24 cellular contexts compared by ENCODE assay signal in the genomic region with DNA sequence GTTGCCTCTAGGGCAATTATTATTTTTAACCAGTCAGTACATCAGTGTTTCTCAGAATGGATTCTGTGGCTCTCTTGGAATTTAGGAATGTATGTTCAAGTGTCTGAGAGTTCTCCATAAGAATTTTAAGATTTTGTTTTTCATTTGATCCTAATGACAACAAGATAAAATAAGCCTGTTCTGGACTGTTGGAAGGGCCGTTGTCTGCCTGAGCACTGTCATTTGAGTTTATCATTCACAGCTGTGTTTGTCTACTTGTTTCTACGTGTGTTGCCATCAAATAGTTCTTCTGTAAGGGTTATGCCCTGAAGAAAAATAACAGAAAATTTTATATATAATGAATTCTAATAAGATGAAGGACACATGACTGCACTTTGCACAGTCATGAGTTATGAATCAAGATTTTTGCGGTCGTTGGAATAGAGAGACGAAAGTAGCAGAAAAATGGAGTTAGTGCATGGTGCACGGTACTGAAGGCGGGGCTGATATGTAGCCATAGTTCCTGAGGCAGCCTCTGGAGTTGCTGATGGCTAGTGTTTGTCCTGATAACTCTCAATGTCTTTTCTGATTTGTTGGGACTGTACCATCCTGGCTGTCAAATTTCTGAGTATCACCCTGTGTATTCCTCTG.
"Had no signal": no experiment of that assay in that cellular context is flagged by ENCODE, and none has a peak within 500 bp of the region (broad histone marks: within the 10 kb centered on the region; RNA-seq: fewer than 3 reads in every experiment).

No MANE protein-coding gene starts in this region.

- H3K27me3 Mint-ChIP-seq: brain had no signal

- H3K4me3 ChIP-seq: neural progenitor cell, prostate gland, skin epidermis, tibial nerve, uterus had no signal

- H3K27ac Mint-ChIP-seq: activated naive CD8-positive, alpha-beta T cell; brain; immature natural killer cell; memory B cell; naive thymus-derived CD4-positive, alpha-beta T cell; neural progenitor cell; stimulated activated naive CD8-positive, alpha-beta T cell treated with anti-CD3 and anti-CD28 coated beads, Interleukin-15, Interleukin-2, amounts not matched to agents 100 ng/mL and 50 ng/mL, for 24 hours had no signal

- H2AFZ ChIP-seq: neural progenitor cell had no signal

- H3K9me3 Mint-ChIP-seq: immature natural killer cell; stimulated activated naive CD8-positive, alpha-beta T cell treated with anti-CD3 and anti-CD28 coated beads, Interleukin-15, Interleukin-2, amounts not matched to agents 100 ng/mL and 50 ng/mL, for 24 hours had no signal

- H3K27me3 ChIP-seq: neural progenitor cell, tibial nerve, uterus had no signal

- H3K4me3 Mint-ChIP-seq: activated naive CD8-positive, alpha-beta T cell; brain; immature natural killer cell; memory B cell; naive thymus-derived CD4-positive, alpha-beta T cell; neural progenitor cell; stimulated activated naive CD8-positive, alpha-beta T cell treated with anti-CD3 and anti-CD28 coated beads, Interleukin-15, Interleukin-2, amounts not matched to agents 100 ng/mL and 50 ng/mL, for 24 hours had no signal

- ATAC-seq: esophagus mucosa; naive thymus-derived CD4-positive, alpha-beta T cell; right cardiac atrium had no signal

- H3K36me3 ChIP-seq: neural progenitor cell, prostate gland, tibial nerve, uterus, WERI-Rb-1 had no signal

- H3K4me1 ChIP-seq: prostate gland, uterus had no signal

- H3K4me2 ChIP-seq: neural progenitor cell had no signal

- H3K4me1 Mint-ChIP-seq: immature natural killer cell; memory B cell; naive thymus-derived CD4-positive, alpha-beta T cell had no signal

- H3K9ac ChIP-seq: neural progenitor cell had no signal

- DNase-seq: activated CD4-positive, alpha-beta T cell treated with anti-CD3 and anti-CD28 coated beads for 1 hour; activated CD8-positive, alpha-beta memory T cell treated with anti-CD3 and anti-CD28 coated beads for 24 hours; activated CD8-positive, alpha-beta memory T cell treated with anti-CD3 and anti-CD28 coated beads, Interleukin-2, amount 50 U/mL, for 48 hours; activated gamma-delta T cell; amniotic stem cell; central memory CD4-positive, alpha-beta T cell; cortex of kidney; effector CD4-positive, alpha-beta T cell; immature natural killer cell; naive thymus-derived CD4-positive, alpha-beta T cell; right cardiac atrium; stimulated activated CD4-positive, alpha-beta T cell treated with anti-CD3 and anti-CD28 coated beads, Interleukin-2, amount 100 ng/mL, for 48 hours; T-helper 2 cell; uterus; WERI-Rb-1 had no signal

- H3K9me3 ChIP-seq: prostate gland, uterus had no signal

- H3K36me3 Mint-ChIP-seq: immature natural killer cell; memory B cell; naive thymus-derived CD4-positive, alpha-beta T cell had no signal

- H3K27ac ChIP-seq: prostate gland, skin epidermis, tibial nerve, uterus, WERI-Rb-1 had no signal
